Comparison of ENCODE assay signal across 8 cellular contexts in the genomic region with DNA sequence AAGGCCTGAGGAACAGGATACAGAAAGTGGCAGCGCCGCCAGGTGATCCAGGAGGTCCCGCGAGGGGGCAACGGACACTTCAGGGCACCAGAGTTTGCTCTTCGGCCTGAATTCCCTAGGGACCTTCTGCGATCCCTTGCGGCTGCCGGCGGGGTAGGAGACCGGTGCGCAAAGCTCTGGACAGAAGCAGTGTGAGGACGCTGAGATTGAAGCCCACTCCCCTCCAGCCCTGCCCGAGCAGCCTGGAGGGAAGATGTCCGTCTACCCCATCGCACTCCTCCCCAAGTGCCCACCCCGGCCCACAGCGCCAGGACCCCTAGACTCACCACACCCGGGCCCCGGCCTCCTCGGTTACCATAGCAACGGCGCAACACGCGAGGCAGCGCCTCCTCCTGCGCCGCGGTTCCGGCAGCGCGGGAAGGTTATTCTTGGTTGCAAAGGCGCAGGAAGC. TPM values are rescaled to one million over a fixed set of nuclear protein-coding genes. Genes with fewer than 3 reads are reported as not detected.
DNase-seq lines count a peak whose midpoint lies in the region; ATAC-seq and TF ChIP-seq lines count a peak whose summit lies in the region.

A gene with protein sequence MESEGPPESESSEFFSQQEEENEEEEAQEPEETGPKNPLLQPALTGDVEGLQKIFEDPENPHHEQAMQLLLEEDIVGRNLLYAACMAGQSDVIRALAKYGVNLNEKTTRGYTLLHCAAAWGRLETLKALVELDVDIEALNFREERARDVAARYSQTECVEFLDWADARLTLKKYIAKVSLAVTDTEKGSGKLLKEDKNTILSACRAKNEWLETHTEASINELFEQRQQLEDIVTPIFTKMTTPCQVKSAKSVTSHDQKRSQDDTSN (minus strand): TSS at position 361 of the 451 bp plus-strand sequence. CDS start 10,433 bp downstream, outside the sequence.

- POLR2A ChIA-PET in A673 (lab: Charles Lee; ENCODE audit: low non-redundant PET), result no interaction called here

- H3K4me1 ChIP-seq in A673 (ENCODE audit: insufficient read depth, low read length, poor library complexity, severe bottlenecking) (no peaks in the 10 kb centered on the region), gastroesophageal sphincter (peaks cover 0 to 13% (median 3%) of the 10 kb centered on the region in 3 donors)

- no TSS peak for BruUV-seq in A673 (replicated peaks; lab: Mats Ljungman, UMichigan)

- no peak within 1 kb of the TSS for H3K27ac Mint-ChIP-seq in osteocyte (ENCODE audit: unreplicated experiment)

- TF ChIP-seq POLR2A in gastroesophageal sphincter (IDR thresholded peaks at IDR 0.05), result no peak

- H3K27ac ChIP-seq in A673 (ENCODE audit: low read depth, low read length, poor library complexity, severe bottlenecking) (no peak within 1 kb of the TSS), gastroesophageal sphincter (peak within 1 kb of the TSS in 2 of 4 donors; percentile 20 to 26)

- H3K27me3 ChIP-seq in A673 (replicated peaks; ENCODE audit: insufficient read depth, low read depth, low read length, poor library complexity) (no peaks in the 10 kb centered on the region), gastroesophageal sphincter (no peaks in the 10 kb centered on the region)

- no peak for TF ChIP-seq EP300 in gastroesophageal sphincter (IDR thresholded peaks at IDR 0.05)

- DNase-seq in A673 (ENCODE audit: low spot score) (peak; percentile 77), GOT3 (lab: John Stamatoyannopoulos, UW) (peak; percentile 88), osteocyte (ENCODE audit: extremely low spot score, unreplicated experiment) (peak; percentile 85), HCEC 1CT (no peak)
- DNase-seq in activated CD8-positive, alpha-beta memory T cell treated with anti-CD3 and anti-CD28 coated beads, Interleukin-2, amount 50 U/mL, for 4 hours, result peak; percentile 18

- H3K27me3 Mint-ChIP-seq in osteocyte (ENCODE audit: unreplicated experiment), result peaks cover 3% of the 10 kb centered on the region

- intact Hi-C loops in A673 (cut with micrococcal nuclease; ENCODE audit: unreplicated experiment), result no loop called here

- no peaks in the 10 kb centered on the region for H3K4me1 Mint-ChIP-seq in osteocyte (ENCODE audit: unreplicated experiment)

- H3K9me3 Mint-ChIP-seq in osteocyte (ENCODE audit: unreplicated experiment), result no peaks in the 10 kb centered on the region

- TF ChIP-seq CTCF in A673 (conservative IDR thresholded peaks at IDR 0.05; ENCODE audit: low read depth, low read length), result no peak
- TF ChIP-seq CTCF in gastroesophageal sphincter (IDR thresholded peaks at IDR 0.05), result peak in 1 of 4 experiments; percentile 8
- TF ChIP-seq CTCF in osteocyte (IDR thresholded peaks at IDR 0.05), result no peak

- H3K36me3 ChIP-seq in A673 (ENCODE audit: insufficient read depth, low read length, poor library complexity, severe bottlenecking), result no peaks in the 10 kb centered on the region
- H3K36me3 ChIP-seq in gastroesophageal sphincter, result no peaks in the 10 kb centered on the region

- ATAC-seq in gastroesophageal sphincter (peak; percentile 69), GM18861 (IDR thresholded peaks at IDR 0.05; ENCODE audit: unreplicated experiment) (no peak), HG03108 (IDR thresholded peaks at IDR 0.05; ENCODE audit: unreplicated experiment) (no peak)

- H3K9me3 ChIP-seq in A673 (ENCODE audit: low read depth, low read length, poor library complexity, severe bottlenecking), result no peaks in the 10 kb centered on the region
- no peaks in the 10 kb centered on the region for H3K9me3 ChIP-seq in gastroesophageal sphincter

- H3K4me3 ChIP-seq in A673 (ENCODE audit: low read depth, low read length, poor library complexity, severe bottlenecking) (peak within 1 kb of the TSS; percentile 37), gastroesophageal sphincter (peak within 1 kb of the TSS; percentile 51 to 73)

- 0 to 2% methylated on average over 1 to 17 of the region's 33 CpGs for WGBS in gastroesophageal sphincter (ENCODE audit: low coverage in 1 of 2), 2 donors

- peak within 1 kb of the TSS; percentile 61 for H3K4me3 Mint-ChIP-seq in osteocyte (ENCODE audit: unreplicated experiment)

- CTCF ChIA-PET in A673 (lab: Charles Lee), result no interaction called here

- no peaks in the 10 kb centered on the region for H3K36me3 Mint-ChIP-seq in osteocyte (ENCODE audit: unreplicated experiment)

RNA-seq across cellular contexts. Expression of the gene that starts here (rescaled TPM):
- total RNA-seq in A673 (2021), result 0.73 and 0.98 TPM in 2 replicates
- 1 to 10 TPM in 2 of 4 donors, under 1 TPM in 1, not detected in 1; 0.81 to 4.7 (median 1.0) TPM for total RNA-seq in gastroesophageal sphincter
- 0.24 TPM in 1 of 2 replicates, not detected in the other for total RNA-seq in osteocyte

Comparison
In these comparisons a context has a peak if more than half of its experiments do, and no peak if none do; other contexts are left out.
1. Peak in DNase-seq and H3K4me3 ChIP-seq in A673; RNA of the gene not detected or under 1 TPM.
2. Peak in DNase-seq in osteocyte; RNA of the gene not detected or under 1 TPM.